21 cellular contexts compared by ENCODE assay signal in genomic region chr4:159256037-159256436, GRCh38.
"Had no signal": no experiment of that assay in that cellular context is flagged by ENCODE, and none has a peak within 500 bp of the region (broad histone marks: within the 10 kb centered on the region; RNA-seq: fewer than 3 reads in every experiment).

No MANE protein-coding gene starts in this region.

- H3K9me3 Mint-ChIP-seq: activated naive CD4-positive, alpha-beta T cell treated with anti-CD3 and anti-CD28 coated beads, Interleukin-2, amount 50 U/mL, for 24 hours had no signal

- H3K27me3 Mint-ChIP-seq: activated naive CD4-positive, alpha-beta T cell treated with anti-CD3 and anti-CD28 coated beads, Interleukin-2, amount 50 U/mL, for 24 hours; naive thymus-derived CD8-positive, alpha-beta T cell; type B pancreatic cell had no signal

- H3K4me1 ChIP-seq: ascending aorta, prostate gland had no signal

- DNase-seq: activated CD4-positive, alpha-beta T cell treated with anti-CD3 and anti-CD28 coated beads, Interleukin-2, amount 50 U/mL, for 1 hour; activated CD8-positive, alpha-beta memory T cell treated with anti-CD3 and anti-CD28 coated beads for 24 hours; activated CD8-positive, alpha-beta memory T cell treated with anti-CD3 and anti-CD28 coated beads, Interleukin-2, amount 50 U/mL, for 48 hours; activated gamma-delta T cell; activated T-cell treated with anti-CD3 and anti-CD28 coated beads, Interleukin-2, amount 50 U/mL, for 72 hours; dermis blood vessel endothelial cell; effector memory CD4-positive, alpha-beta T cell; gastrocnemius medialis; immature natural killer cell; kidney glomerular epithelial cell; mesenchymal stem cell; naive thymus-derived CD8-positive, alpha-beta T cell; right cardiac atrium; stomach had no signal

- H3K4me3 ChIP-seq: ascending aorta, gastrocnemius medialis, prostate gland, skin epidermis, stomach had no signal

- H3K4me1 Mint-ChIP-seq: activated naive CD4-positive, alpha-beta T cell treated with anti-CD3 and anti-CD28 coated beads, Interleukin-2, amount 50 U/mL, for 24 hours had no signal

- H3K9me3 ChIP-seq: ascending aorta, gastrocnemius medialis, prostate gland had no signal

- FAIRE-seq: bronchial epithelial cell had no signal

- H3K27ac ChIP-seq: ascending aorta, gastrocnemius medialis, prostate gland, skin epidermis, stomach had no signal

- H3K36me3 ChIP-seq: gastrocnemius medialis, prostate gland had no signal

- H3K27ac Mint-ChIP-seq: activated naive CD4-positive, alpha-beta T cell treated with anti-CD3 and anti-CD28 coated beads, Interleukin-2, amount 50 U/mL, for 24 hours; activated T-cell treated with anti-CD3 and anti-CD28 coated beads, Interleukin-2, amount 50 U/mL, for 72 hours; naive thymus-derived CD8-positive, alpha-beta T cell; type B pancreatic cell had no signal

- H3K4me3 Mint-ChIP-seq: activated naive CD4-positive, alpha-beta T cell treated with anti-CD3 and anti-CD28 coated beads, Interleukin-2, amount 50 U/mL, for 24 hours; activated T-cell treated with anti-CD3 and anti-CD28 coated beads, Interleukin-2, amount 50 U/mL, for 72 hours; immature natural killer cell; naive thymus-derived CD8-positive, alpha-beta T cell; type B pancreatic cell had no signal

- ATAC-seq: activated CD4-positive, CD25-positive, alpha-beta regulatory T cell treated with anti-CD3 and anti-CD28 coated beads, Interleukin-2, amount 50 U/mL, for 24 hours; activated T-cell treated with anti-CD3 and anti-CD28 coated beads, Interleukin-2, amount 50 U/mL, for 72 hours; gastrocnemius medialis; naive thymus-derived CD8-positive, alpha-beta T cell; right cardiac atrium had no signal

- H3K27me3 ChIP-seq: ascending aorta, gastrocnemius medialis, stomach had no signal
